17 cellular contexts compared by ENCODE assay signal in the genomic region with DNA sequence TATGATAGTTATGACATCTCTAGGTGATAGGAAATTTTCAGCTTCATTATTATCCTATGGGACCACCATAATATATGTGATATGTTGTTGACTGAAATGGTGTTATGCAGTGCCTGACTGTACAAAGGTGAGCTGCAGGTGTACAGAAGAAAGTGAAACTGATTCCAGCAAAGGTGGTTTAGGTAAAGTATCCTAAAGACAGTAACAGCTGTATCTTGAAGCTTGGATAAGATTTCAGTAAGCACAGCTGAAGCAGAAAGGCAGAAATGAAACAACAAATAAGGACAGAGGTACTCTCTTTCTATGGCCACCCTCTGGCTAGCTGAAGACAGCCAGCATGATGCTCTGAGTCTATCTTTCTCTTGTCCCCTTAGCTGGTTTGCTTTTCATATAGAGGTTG. TPM values are rescaled to one million over a fixed set of nuclear protein-coding genes. Genes with fewer than 3 reads are reported as not detected.
DNase-seq lines count a peak whose midpoint lies in the region; ATAC-seq and TF ChIP-seq lines count a peak whose summit lies in the region.
"Had no signal": no experiment of that assay in that cellular context is flagged by ENCODE, and none has a peak within 500 bp of the region (broad histone marks: within the 10 kb centered on the region; RNA-seq: fewer than 3 reads in every experiment).

No MANE protein-coding gene starts in this region.

- H3K27ac ChIP-seq in CD4-positive, alpha-beta T cell (ENCODE audit: low read depth, low read length), result no peak overlapping the region
- H3K27ac ChIP-seq in CD8-positive, alpha-beta memory T cell (ENCODE audit: low read depth, low read length), result no peak overlapping the region
- H3K27ac ChIP-seq: BLaER1 treated with 17β-estradiol and CSF1 and Interleukin-3, amounts not matched to agents 10 nM and 100 nM had no signal

- no peaks in the 10 kb centered on the region for H3K9me3 ChIP-seq in CD4-positive, alpha-beta T cell (ENCODE audit: control insufficient read depth, low read length)
- no peaks in the 10 kb centered on the region for H3K9me3 ChIP-seq in CD8-positive, alpha-beta memory T cell (ENCODE audit: low read length)

- H3K9me3 Mint-ChIP-seq in CD4-positive, alpha-beta T cell, result peaks cover 7% of the 10 kb centered on the region
- peaks cover 7 to 19% (median 14%) of the 10 kb centered on the region in 5 donors for H3K9me3 Mint-ChIP-seq in CD8-positive, alpha-beta memory T cell

- peaks cover 13% of the 10 kb centered on the region for H3K4me1 Mint-ChIP-seq in CD4-positive, alpha-beta T cell (ENCODE audit: low read depth)
- H3K4me1 Mint-ChIP-seq in CD8-positive, alpha-beta memory T cell, result peaks cover 9 to 17% (median 16%) of the 10 kb centered on the region in 3 donors
- H3K4me1 Mint-ChIP-seq: H9 had no signal

- POLR2A ChIA-PET in CD4-positive, alpha-beta T cell (lab: Charles Lee), result interaction anchor here (0.6 to 2.2 kb wide), 5 partner anchors 30 to 1414 kb away, joined by 3 to 13 read pairs (median 4); a partner anchor contains a TSS
- POLR2A ChIA-PET in CD8-positive, alpha-beta memory T cell (lab: Charles Lee), result interaction anchor here (1.4 kb wide), 2 partner anchors 30 to 164 kb away, joined by 3 to 4 read pairs; a partner anchor contains a TSS

- ATAC-seq in CD4-positive, alpha-beta T cell (ENCODE audit: poor library complexity), result peak; percentile 23
- ATAC-seq in GM19395 (IDR thresholded peaks at IDR 0.05; ENCODE audit: unreplicated experiment), result peak; percentile 57
- ATAC-seq in HG03460 (IDR thresholded peaks at IDR 0.05; ENCODE audit: unreplicated experiment), result peak; percentile 50

- no peaks in the 10 kb centered on the region for H3K27me3 Mint-ChIP-seq in CD4-positive, alpha-beta T cell
- no peaks in the 10 kb centered on the region for H3K27me3 Mint-ChIP-seq in CD8-positive, alpha-beta memory T cell

- intact Hi-C loops in CD4-positive, alpha-beta T cell (cut with DNase I, micrococcal nuclease), result loop anchor here in 1 of 2 experiments (5.0 kb wide), 1 partner anchor 33 kb away; no protein-coding TSS in a partner anchor

- no peak for DNase-seq in CD4-positive, alpha-beta T cell
- DNase-seq in CD8-positive, alpha-beta memory T cell, result no peak
- no peak for DNase-seq in epidermal melanocyte (ENCODE audit: insufficient read length, low spot score)
- DNase-seq in GDM1 (lab: John Stamatoyannopoulos, UW), result no peak
- no peak for DNase-seq in HuH-7 (ENCODE audit: low spot score)
- DNase-seq: DMS79 treated with DMSO at 0.1 percent for 48 hours, H9, KBM-7, NCI-H1105 treated with DMSO at 0.1 percent for 48 hours, NCI-H1694 treated with DMSO at 0.1 percent for 48 hours, NCI-H510A, NCI-H774, SHP77 treated with DMSO at 0.1 percent for 48 hours, SK-N-SH had no signal

- no peaks in the 10 kb centered on the region for H3K4me1 ChIP-seq in CD8-positive, alpha-beta memory T cell (ENCODE audit: insufficient read depth, low read length)
- H3K4me1 ChIP-seq: BLaER1 treated with 17β-estradiol and CSF1 and Interleukin-3, amounts not matched to agents 10 nM and 100 nM had no signal

- H3K27ac Mint-ChIP-seq in CD4-positive, alpha-beta T cell, result peak overlapping the region; percentile 88
- peak overlapping the region in 7 of 8 donors; percentile 70 to 89 (median 88) for H3K27ac Mint-ChIP-seq in CD8-positive, alpha-beta memory T cell
- H3K27ac Mint-ChIP-seq: H9 had no signal

- H3K4me3 Mint-ChIP-seq in CD4-positive, alpha-beta T cell, result no peak overlapping the region
- H3K4me3 Mint-ChIP-seq in CD8-positive, alpha-beta memory T cell, result peak overlapping the region in 1 of 7 donors; percentile 63
- H3K4me3 Mint-ChIP-seq: H9 had no signal

- H3K36me3 Mint-ChIP-seq in CD4-positive, alpha-beta T cell (ENCODE audit: low read depth), result peaks cover 6% of the 10 kb centered on the region
- H3K36me3 Mint-ChIP-seq in CD8-positive, alpha-beta memory T cell, result peaks cover 0 to 4% (median 2%) of the 10 kb centered on the region in 3 donors

- H3K4me3 ChIP-seq in CD8-positive, alpha-beta memory T cell (ENCODE audit: low read length), result no peak overlapping the region
- H3K4me3 ChIP-seq: BLaER1 treated with 17β-estradiol and CSF1 and Interleukin-3, amounts not matched to agents 10 nM and 100 nM had no signal

- H3K27me3 ChIP-seq in CD4-positive, alpha-beta T cell (ENCODE audit: control insufficient read depth, insufficient read depth, low read length), result no peaks in the 10 kb centered on the region
- no peaks in the 10 kb centered on the region for H3K27me3 ChIP-seq in CD8-positive, alpha-beta memory T cell (ENCODE audit: insufficient read depth, low read length, poor library complexity, severe bottlenecking)

- CTCF ChIA-PET in CD4-positive, alpha-beta T cell (lab: Charles Lee), result interaction anchor here (1.2 kb wide), 1 partner anchor 18 kb away, joined by 4 read pairs; no protein-coding TSS in a partner anchor
- CTCF ChIA-PET in CD8-positive, alpha-beta memory T cell (lab: Charles Lee), result interaction anchor here (1.1 to 1.9 kb wide), 5 partner anchors 15 to 164 kb away, joined by 3 to 5 read pairs (median 4); a partner anchor contains a TSS

- H3K36me3 ChIP-seq in CD8-positive, alpha-beta memory T cell (ENCODE audit: insufficient read depth, low read length), result no peaks in the 10 kb centered on the region
- H3K36me3 ChIP-seq: BLaER1 treated with 17β-estradiol and CSF1 and Interleukin-3, amounts not matched to agents 10 nM and 100 nM had no signal

- TF ChIP-seq CTCF in CD4-positive, alpha-beta T cell (IDR thresholded peaks at IDR 0.05), result no peak

RNA-seq across cellular contexts. Expression of a gene that starts 30.0 kb away (rescaled TPM):
- 100 to 1,000 TPM; 267 to 281 TPM for total RNA-seq in CD4-positive, alpha-beta T cell
- 100 to 1,000 TPM; 665 to 680 TPM for total RNA-seq in CD8-positive, alpha-beta memory T cell
- polyA plus RNA-seq in CD8-positive, alpha-beta memory T cell, result 454 TPM
